8 cellular contexts compared by ENCODE assay signal in genomic region chr5:65100846-65101678, GRCh38.
DNase-seq lines count a peak whose midpoint lies in the region; ATAC-seq, FAIRE-seq and TF ChIP-seq lines count a peak whose summit lies in the region.

No MANE protein-coding gene starts in this region.

- ATAC-seq in A549 (peak; percentile 70 to 82), omental fat pad (ENCODE audit: low FRiP score) (peak; percentile 43), HG03342 (IDR thresholded peaks at IDR 0.05; ENCODE audit: unreplicated experiment) (no peak), GM18517 (IDR thresholded peaks at IDR 0.05; ENCODE audit: unreplicated experiment) (no peak)

- peak; percentile 62 to 63 for TF ChIP-seq RAD21 in A549 (conservative IDR thresholded peaks at IDR 0.05 in 1 of 2, IDR thresholded peaks at IDR 0.05 in 1 of 2)

- POLR2A ChIA-PET in A549 (lab: Yijun Ruan, JAX), result interaction anchor here (1.0 kb wide), 1 partner anchor 379 kb away, joined by 4 read pairs; no protein-coding TSS in a partner anchor

- WGBS in A549 (ENCODE audit: missing lambda C conversion rate), result 61% methylated on average over 9 of the region's 9 CpGs

- H3K4me1 ChIP-seq in A549, result peaks cover 3% of the 10 kb centered on the region; the same call in 1 of the 3 replicates

- H3K4me3 ChIP-seq in A549 (no peak overlapping the region), fibroblast of pulmonary artery (replicated peaks; ENCODE audit: low read depth, low read length) (no peak overlapping the region)

- no peak overlapping the region for H3K4me2 ChIP-seq in A549

- no peak for FAIRE-seq in A549 (lab: Jason Lieb, UNC)

- no peaks in the 10 kb centered on the region for H3K9me3 ChIP-seq in A549

- CTCF ChIA-PET in A549 (lab: Yijun Ruan, JAX), result interaction anchor here (0.6 to 2.6 kb wide), 13 partner anchors 14 to 385 kb away, joined by 3 to 13 read pairs (median 3); partner anchors contain the start of gene ADAMTS6

- TF ChIP-seq CTCF in A549 (IDR thresholded peaks at IDR 0.05), result peak; percentile 56
- peak; percentile 63 for TF ChIP-seq CTCF in VCaP (conservative IDR thresholded peaks at IDR 0.05)
- TF ChIP-seq CTCF in fibroblast of pulmonary artery (IDR thresholded peaks at IDR 0.05; ENCODE audit: low read length, missing control alignments), result peak; percentile 85
- TF ChIP-seq CTCF in omental fat pad (IDR thresholded peaks at IDR 0.05), result peak in 1 of 3 donors; percentile 5

- TF ChIP-seq POLR2A in A549 (IDR thresholded peaks at IDR 0.05; ENCODE audit: low read length), result no peak

- H3K27ac ChIP-seq in A549 (no peak overlapping the region), VCaP (no peak overlapping the region)

- peak; percentile 63 to 81 for DNase-seq in A549 (ENCODE audit: low read depth in 1 of 2, low spot score in 1 of 2)
- DNase-seq in G401 (ENCODE audit: low spot score), result peak; percentile 43
- peak; percentile 55 for DNase-seq in NCI-H1092 treated with DMSO at 0.1 percent for 48 hours (lab: John Stamatoyannopoulos, UW)
- peak; percentile 90 for DNase-seq in fibroblast of pulmonary artery (ENCODE audit: low read depth)
- no peak for DNase-seq in omental fat pad (ENCODE audit: low spot score)

- in situ Hi-C loops in G401 (cut with HindIII; ENCODE audit: low sequenced_read_pairs), result no loop called here

- no peak for TF ChIP-seq EP300 in A549 (IDR thresholded peaks at IDR 0.05)

TF ChIP-seq in A549, 52 proteins besides CTCF, POLR2A, EP300 and RAD21:
- TF ChIP-seq PHF8 (IDR thresholded peaks at IDR 0.05; ENCODE audit: borderline replicate concordance, low read depth) (no peak), SMC3 (IDR thresholded peaks at IDR 0.05) (peak; percentile 69), ESRRA (IDR thresholded peaks at IDR 0.05; ENCODE audit: borderline replicate concordance, low read length) (no peak)

Comparison
In these comparisons a context has a peak if more than half of its experiments do, and no peak if none do; other contexts are left out.
1. ATAC-seq: peak in A549 (2 of 2) and omental fat pad (single experiment); none in HG03342 (single experiment) and GM18517 (single experiment).